ENCODE assay signal across 19 cellular contexts in the genomic region with DNA sequence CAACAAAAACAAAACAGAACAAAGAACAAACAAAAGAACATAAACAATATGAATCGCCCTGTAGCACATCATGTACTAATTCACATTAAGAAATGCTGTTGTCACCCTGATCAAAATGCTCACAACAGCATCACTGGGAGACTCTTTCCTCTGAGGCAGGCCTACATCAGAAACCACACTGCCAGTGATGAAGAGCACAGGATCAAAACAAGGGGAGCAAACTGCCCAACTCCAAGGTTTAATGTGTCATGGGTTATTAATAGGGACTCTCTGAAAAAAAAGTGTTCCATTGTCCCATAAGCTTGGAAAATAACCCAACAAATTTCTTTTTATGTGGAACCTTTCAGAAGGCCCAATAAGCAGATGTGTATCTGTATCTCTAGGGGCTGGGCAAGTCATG.
DNase-seq lines count a peak whose midpoint lies in the region; ATAC-seq, FAIRE-seq and TF ChIP-seq lines count a peak whose summit lies in the region.
"Had no signal": no experiment of that assay in that cellular context is flagged by ENCODE, and none has a peak within 500 bp of the region (broad histone marks: within the 10 kb centered on the region; RNA-seq: fewer than 3 reads in every experiment).

No MANE protein-coding gene starts in this region.

- no peak for TF ChIP-seq EP300 in K562 (IDR thresholded peaks at IDR 0.05; ENCODE audit: low read length)

- no TSS peak for BruUV-seq in MCF 10A (replicated peaks; lab: Mats Ljungman, UMichigan)
- no TSS peak for BruUV-seq in mammary epithelial cell (replicated peaks; lab: Mats Ljungman, UMichigan)
- BruUV-seq in K562 (replicated peaks; lab: Mats Ljungman, UMichigan), result no TSS peak

- dilution Hi-C loops in mammary epithelial cell (cut with HindIII; ENCODE audit: low sequenced_read_pairs), result loop anchor here (5.0 kb wide), 2 partner anchors 58 to 62 kb away; no protein-coding TSS in a partner anchor

- H4K20me1 ChIP-seq in mammary epithelial cell (ENCODE audit: insufficient read depth, low read length) (no peaks in the 10 kb centered on the region), BLaER1 (no peaks in the 10 kb centered on the region), K562 (replicated peaks; ENCODE audit: control insufficient read depth, insufficient read depth, low read length) (no peaks in the 10 kb centered on the region)

- POLR2A ChIA-PET in MCF 10A (lab: Yijun Ruan, JAX), result interaction anchor here (1.6 kb wide), 1 partner anchor 46 kb away, joined by 4 read pairs; no protein-coding TSS in a partner anchor
- POLR2A ChIA-PET in K562 (lab: Yijun Ruan, JAX), result no interaction called here

- TF ChIP-seq CTCF in MCF 10A (IDR thresholded peaks at IDR 0.05; ENCODE audit: unreplicated experiment) (no peak), mammary epithelial cell (conservative IDR thresholded peaks at IDR 0.05 in 1 of 2, IDR thresholded peaks at IDR 0.05 in 1 of 2; ENCODE audit: extremely low read depth in 1 of 2, insufficient read depth in 1 of 2, low read depth in 1 of 2, low read length in 2 of 2) (no peak), K562 (IDR thresholded peaks at IDR 0.05 in 2 of 3, conservative IDR thresholded peaks at IDR 0.05 in 1 of 3; ENCODE audit: insufficient read depth in 2 of 3, low read depth in 1 of 3, low read length in 3 of 3) (no peak), gastrocnemius medialis (IDR thresholded peaks at IDR 0.05 in 4 of 5, conservative IDR thresholded peaks at IDR 0.05 in 1 of 5) (no peak)

- no peaks in the 10 kb centered on the region for H3K27me3 ChIP-seq in mammary epithelial cell (ENCODE audit: insufficient read depth, low read length)
- no peaks in the 10 kb centered on the region for H3K27me3 ChIP-seq in BLaER1
- peaks cover 5 to 39% of the 10 kb centered on the region in 2 experiments for H3K27me3 ChIP-seq in K562 (ENCODE audit: control insufficient read depth in 2 of 2, insufficient read depth in 2 of 2, low read length in 2 of 2)
- H3K27me3 ChIP-seq in gastrocnemius medialis, result no peaks in the 10 kb centered on the region
- H3K27me3 ChIP-seq in H7 (ENCODE audit: control insufficient read depth, insufficient read depth, low read length), result no peaks in the 10 kb centered on the region

- no peak for TF ChIP-seq POLR2A in K562 (conservative IDR thresholded peaks at IDR 0.05)
- peak; percentile 19 to 22 for TF ChIP-seq POLR2A in gastrocnemius medialis (IDR thresholded peaks at IDR 0.05)

- FAIRE-seq in K562 (lab: Jason Lieb, UNC), result no peak
- FAIRE-seq: GM12878, HepG2, HTR-8/SVneo had no signal

- H3K9me3 ChIP-seq in mammary epithelial cell (replicated peaks; ENCODE audit: insufficient read depth, low read length) (no peaks in the 10 kb centered on the region), BLaER1 (no peaks in the 10 kb centered on the region), K562 (replicated peaks; ENCODE audit: control insufficient read depth, insufficient read depth, low read depth, low read length) (no peaks in the 10 kb centered on the region), gastrocnemius medialis (no peaks in the 10 kb centered on the region)
- H3K9me3 ChIP-seq: BLaER1 treated with 17β-estradiol and CSF1 and Interleukin-3, amounts not matched to agents 10 nM and 100 nM had no signal

- TF ChIP-seq RAD21 in K562 (CRISPR knock-in tag; conservative IDR thresholded peaks at IDR 0.05 in 1 of 2, IDR thresholded peaks at IDR 0.05 in 1 of 2), result no peak

- no peaks in the 10 kb centered on the region for H3K9me1 ChIP-seq in K562 (ENCODE audit: control insufficient read depth, insufficient read depth, low read length)

- CTCF ChIA-PET in MCF 10A (lab: Yijun Ruan, JAX) (interaction anchor here (1.1 to 1.5 kb wide), 2 partner anchors 16 to 21 kb away, joined by 6 read pairs; no protein-coding TSS in a partner anchor), mammary epithelial cell (lab: Charles Lee; ENCODE audit: low non-redundant PET) (no interaction called here), K562 (lab: Yijun Ruan, JAX; ENCODE audit: low intra/inter-chr PET ratio) (no interaction called here)
- CTCF ChIA-PET in activated naive CD4-positive, alpha-beta T cell treated with anti-CD3 and anti-CD28 coated beads for 36 hours (lab: Charles Lee), result no interaction called here

- H3K4me1 ChIP-seq in mammary epithelial cell (ENCODE audit: insufficient read depth, low read length) (no peaks in the 10 kb centered on the region), BLaER1 (peaks cover 74% of the 10 kb centered on the region), K562 (replicated peaks in 1 of 2; ENCODE audit: control insufficient read depth in 2 of 2, insufficient read depth in 2 of 2, low read length in 2 of 2) (no peaks in the 10 kb centered on the region), gastrocnemius medialis (peaks cover 34 to 40% of the 10 kb centered on the region in 2 donors)

- H3K9me3 Mint-ChIP-seq in MCF 10A (ENCODE audit: unreplicated experiment), result no peaks in the 10 kb centered on the region
- no peaks in the 10 kb centered on the region for H3K9me3 Mint-ChIP-seq in activated naive CD4-positive, alpha-beta T cell treated with anti-CD3 and anti-CD28 coated beads for 36 hours
- H3K9me3 Mint-ChIP-seq: CD4-positive, alpha-beta T cell; GM23338; H9 had no signal

- H3K4me3 ChIP-seq in mammary epithelial cell (replicated peaks in 1 of 3; ENCODE audit: insufficient read depth in 1 of 3, low read depth in 2 of 3, low read length in 3 of 3) (no peak overlapping the region), BLaER1 (no peak overlapping the region), K562 (no peak overlapping the region), gastrocnemius medialis (no peak overlapping the region), H7 (ENCODE audit: insufficient read depth, low read depth, low read length) (no peak overlapping the region)
- H3K4me3 ChIP-seq: BLaER1 treated with 17β-estradiol and CSF1 and Interleukin-3, amounts not matched to agents 10 nM and 100 nM; GM12878; GM23338 had no signal

- H3K36me3 ChIP-seq in mammary epithelial cell (ENCODE audit: insufficient read depth, low read length) (peaks cover 13% of the 10 kb centered on the region), BLaER1 (no peaks in the 10 kb centered on the region), K562 (ENCODE audit: control insufficient read depth, insufficient read depth, low read length) (no peaks in the 10 kb centered on the region), gastrocnemius medialis (peaks cover 0 to 12% of the 10 kb centered on the region in 2 donors), H7 (replicated peaks; ENCODE audit: control insufficient read depth, insufficient read depth, low read length) (no peaks in the 10 kb centered on the region)
- H3K36me3 ChIP-seq: BLaER1 treated with 17β-estradiol and CSF1 and Interleukin-3, amounts not matched to agents 10 nM and 100 nM had no signal

- H2AFZ ChIP-seq in mammary epithelial cell (ENCODE audit: low read depth, low read length) (no peak overlapping the region), K562 (ENCODE audit: low read depth, low read length) (no peak overlapping the region)
- H2AFZ ChIP-seq: GM23338 had no signal

- H3K27me3 Mint-ChIP-seq in MCF 10A (ENCODE audit: insufficient read depth, unreplicated experiment), result no peaks in the 10 kb centered on the region
- H3K27me3 Mint-ChIP-seq in activated naive CD4-positive, alpha-beta T cell treated with anti-CD3 and anti-CD28 coated beads for 36 hours (ENCODE audit: low read depth), result peaks cover 6% of the 10 kb centered on the region

- H3K4me2 ChIP-seq in mammary epithelial cell (ENCODE audit: insufficient read depth, low read depth, low read length) (no peak overlapping the region), BLaER1 (peak overlapping the region; percentile 87; the same call in 1 of the 2 replicates), K562 (ENCODE audit: insufficient read depth, low read length) (no peak overlapping the region)
- H3K4me2 ChIP-seq: GM23338 had no signal

- H3K79me2 ChIP-seq in mammary epithelial cell (ENCODE audit: insufficient read depth, low read length), result no peaks in the 10 kb centered on the region
- H3K79me2 ChIP-seq in K562 (ENCODE audit: control insufficient read depth, insufficient read depth, low read length), result no peaks in the 10 kb centered on the region

- in situ Hi-C loops in mammary epithelial cell (cut with MboI; ENCODE audit: low sequenced_read_pairs in 2 of 2), result no loop called here
- in situ Hi-C loops in K562 (cut with MboI), result no loop called here
- in situ Hi-C loops in gastrocnemius medialis (cut with MboI; ENCODE audit: low sequenced_read_pairs in 4 of 4), result loop anchor here in 1 of 4 donors (5.0 kb wide), 1 partner anchor 48 kb away; no protein-coding TSS in a partner anchor

- 100% methylated on average over 1 of the region's 1 CpG for WGBS in mammary epithelial cell (ENCODE audit: low coverage, missing lambda C conversion rate)
- 0% methylated on average over 1 of the region's 1 CpG for WGBS in K562 (ENCODE audit: insufficient coverage, low coverage, missing lambda C conversion rate)

- DNase-seq in MCF 10A (ENCODE audit: unreplicated experiment), result no peak
- no peak for DNase-seq in mammary epithelial cell
- DNase-seq in K562 (ENCODE audit: extremely low read depth in 1 of 4, low spot score in 3 of 4), result no peak
- peak in 1 of 2 donors; percentile 39 for DNase-seq in gastrocnemius medialis
- no peak for DNase-seq in dedifferentiated amniotic fluid mesenchymal stem cell (ENCODE audit: extremely low spot score)
- DNase-seq in H7, result no peak
- DNase-seq in activated naive CD4-positive, alpha-beta T cell treated with anti-CD3 and anti-CD28 coated beads for 36 hours, result no peak
- DNase-seq: 8988T; AML-193; Calu3; CD4-positive, alpha-beta T cell; DMS79; H9 had no signal

- peaks cover 54% of the 10 kb centered on the region for H3K36me3 Mint-ChIP-seq in MCF 10A (ENCODE audit: insufficient read depth, unreplicated experiment)
- no peaks in the 10 kb centered on the region for H3K36me3 Mint-ChIP-seq in activated naive CD4-positive, alpha-beta T cell treated with anti-CD3 and anti-CD28 coated beads for 36 hours (ENCODE audit: low read depth)

- no peak for ATAC-seq in K562
- ATAC-seq in gastrocnemius medialis, result peak; percentile 66 to 69
- ATAC-seq: GM12878, GM23338, HepG2 had no signal

- no peak overlapping the region for H3K4me3 Mint-ChIP-seq in MCF 10A (ENCODE audit: unreplicated experiment)
- H3K4me3 Mint-ChIP-seq in activated naive CD4-positive, alpha-beta T cell treated with anti-CD3 and anti-CD28 coated beads for 36 hours, result no peak overlapping the region
- H3K4me3 Mint-ChIP-seq: CD4-positive, alpha-beta T cell; GM23338; H9 had no signal

- no peaks in the 10 kb centered on the region for H3K4me1 Mint-ChIP-seq in MCF 10A (ENCODE audit: insufficient read depth, unreplicated experiment)
- no peaks in the 10 kb centered on the region for H3K4me1 Mint-ChIP-seq in activated naive CD4-positive, alpha-beta T cell treated with anti-CD3 and anti-CD28 coated beads for 36 hours (ENCODE audit: low read depth)

- intact Hi-C loops in MCF 10A (cut with micrococcal nuclease) (no loop called here), mammary epithelial cell (cut with micrococcal nuclease) (no loop called here), K562 (cut with micrococcal nuclease) (no loop called here), gastrocnemius medialis (cut with DNase I; ENCODE audit: low total_unique reads) (loop anchor here (1.0 to 5.0 kb wide), 3 partner anchors 45 to 307 kb away; partner anchors contain the start of gene TMEM245)
- intact Hi-C loops in activated naive CD4-positive, alpha-beta T cell treated with anti-CD3 and anti-CD28 coated beads for 36 hours (cut with micrococcal nuclease), result no loop called here

- H3K27ac Mint-ChIP-seq in MCF 10A (ENCODE audit: low read depth, unreplicated experiment), result peak overlapping the region; percentile 49
- no peak overlapping the region for H3K27ac Mint-ChIP-seq in activated naive CD4-positive, alpha-beta T cell treated with anti-CD3 and anti-CD28 coated beads for 36 hours
- H3K27ac Mint-ChIP-seq: CD4-positive, alpha-beta T cell; GM23338; H9 had no signal

- H3K27ac ChIP-seq in mammary epithelial cell (ENCODE audit: insufficient read depth, low read depth, low read length), result no peak overlapping the region
- H3K27ac ChIP-seq in BLaER1, result peak overlapping the region; percentile 93; the same call in 1 of the 2 replicates
- no peak overlapping the region for H3K27ac ChIP-seq in K562 (ENCODE audit: extremely low read depth, low read depth, low read length)
- H3K27ac ChIP-seq in gastrocnemius medialis, result peak overlapping the region; percentile 90 to 95 (median 92)
- H3K27ac ChIP-seq: BLaER1 treated with 17β-estradiol and CSF1 and Interleukin-3, amounts not matched to agents 10 nM and 100 nM had no signal

- H3K9ac ChIP-seq in mammary epithelial cell (ENCODE audit: insufficient read depth, low read length), result no peak overlapping the region
- H3K9ac ChIP-seq in BLaER1, result no peak overlapping the region
- no peak overlapping the region for H3K9ac ChIP-seq in K562 (ENCODE audit: insufficient read depth in 1 of 2, low read depth in 2 of 2, low read length in 2 of 2)
- H3K9ac ChIP-seq: BLaER1 treated with 17β-estradiol and CSF1 and Interleukin-3, amounts not matched to agents 10 nM and 100 nM had no signal

Comparison
In these comparisons a context has a peak if more than half of its experiments do, and no peak if none do; other contexts are left out.
1. H3K27ac ChIP-seq: peak in BLaER1 (single experiment) and gastrocnemius medialis (4 of 4); none in mammary epithelial cell (single experiment) and K562 (single experiment).